In genomic region chr3:114308830-114309229, GRCh38 we compare ENCODE assay signal across 10 cellular contexts. TPM values are rescaled to one million over a fixed set of nuclear protein-coding genes. Genes with fewer than 3 reads are reported as not detected.
A peak's percentile ranks its signal among the peaks of the same experiment; 100 is the strongest.
DNase-seq lines count a peak whose midpoint lies in the region; ATAC-seq and TF ChIP-seq lines count a peak whose summit lies in the region.
"Had no signal": no experiment of that assay in that cellular context is flagged by ENCODE, and none has a peak within 500 bp of the region (broad histone marks: within the 10 kb centered on the region; RNA-seq: fewer than 3 reads in every experiment).

No MANE protein-coding gene starts in this region.

- H3K27ac Mint-ChIP-seq in activated naive CD4-positive, alpha-beta T cell treated with anti-CD3 and anti-CD28 coated beads, Interleukin-2, amount 10 ng/mL, durations not matched to agents 7 days and 5 days: peak overlapping the region; percentile 60

- H3K4me1 ChIP-seq in heart left ventricle: peaks cover 0 to 3% (median 0%) of the 10 kb centered on the region in 12 donors

- H3K36me3 Mint-ChIP-seq in activated naive CD4-positive, alpha-beta T cell treated with anti-CD3 and anti-CD28 coated beads, Interleukin-2, amount 10 ng/mL, durations not matched to agents 7 days and 5 days: peaks cover 2% of the 10 kb centered on the region

- ATAC-seq in HG03558 (IDR thresholded peaks at IDR 0.05; ENCODE audit: extremely low read depth, unreplicated experiment) (peak; percentile 52), heart left ventricle (no peak)

- no peak for TF ChIP-seq POLR2A in heart left ventricle (IDR thresholded peaks at IDR 0.05)

- no peak for TF ChIP-seq CTCF in heart left ventricle (IDR thresholded peaks at IDR 0.05)

- peaks cover 26% of the 10 kb centered on the region for H3K4me1 Mint-ChIP-seq in activated naive CD4-positive, alpha-beta T cell treated with anti-CD3 and anti-CD28 coated beads, Interleukin-2, amount 10 ng/mL, durations not matched to agents 7 days and 5 days

- intact Hi-C loops in heart left ventricle (cut with DNase I): no loop called here

- no peak overlapping the region for H3K4me3 Mint-ChIP-seq in activated naive CD4-positive, alpha-beta T cell treated with anti-CD3 and anti-CD28 coated beads, Interleukin-2, amount 10 ng/mL, durations not matched to agents 7 days and 5 days

- no peak overlapping the region for H3K4me3 ChIP-seq in H7 (ENCODE audit: insufficient read depth, low read depth, low read length)
- H3K4me3 ChIP-seq in heart left ventricle: no peak overlapping the region

- CTCF ChIA-PET in activated naive CD4-positive, alpha-beta T cell treated with anti-CD3 and anti-CD28 coated beads, Interleukin-2, amount 10 ng/mL, durations not matched to agents 7 days and 5 days (lab: Charles Lee): no interaction called here

- DNase-seq in activated naive CD4-positive, alpha-beta T cell treated with Interleukin-2 at 50 U/mL for 16 hours: peak; percentile 79
- no peak for DNase-seq in activated naive CD4-positive, alpha-beta T cell (lab: John Stamatoyannopoulos, UW)
- DNase-seq in activated naive CD4-positive, alpha-beta T cell treated with anti-CD3 and anti-CD28 coated beads, Interleukin-2, amount 10 ng/mL, durations not matched to agents 7 days and 5 days: peak; percentile 41
- DNase-seq in H7 (no peak), HuH-7.5 (ENCODE audit: low spot score) (no peak), heart left ventricle (no peak), NCI-H510A treated with DMSO at 0.1 percent for 48 hours (lab: John Stamatoyannopoulos, UW) (no peak)
- DNase-seq: kidney had no signal

- no peaks in the 10 kb centered on the region for H3K27me3 ChIP-seq in H7 (ENCODE audit: control insufficient read depth, insufficient read depth, low read length)
- no peaks in the 10 kb centered on the region for H3K27me3 ChIP-seq in heart left ventricle

- no peaks in the 10 kb centered on the region for H3K36me3 ChIP-seq in H7 (replicated peaks; ENCODE audit: control insufficient read depth, insufficient read depth, low read length)
- peaks cover 0 to under 1% (median 0%) of the 10 kb centered on the region in 9 donors for H3K36me3 ChIP-seq in heart left ventricle

- no peaks in the 10 kb centered on the region for H3K27me3 Mint-ChIP-seq in activated naive CD4-positive, alpha-beta T cell treated with anti-CD3 and anti-CD28 coated beads, Interleukin-2, amount 10 ng/mL, durations not matched to agents 7 days and 5 days

- no peaks in the 10 kb centered on the region for H3K9me3 ChIP-seq in heart left ventricle

- H3K9me3 Mint-ChIP-seq in activated naive CD4-positive, alpha-beta T cell treated with anti-CD3 and anti-CD28 coated beads, Interleukin-2, amount 10 ng/mL, durations not matched to agents 7 days and 5 days: no peaks in the 10 kb centered on the region

- H3K27ac ChIP-seq in heart left ventricle: peak overlapping the region in 1 of 12 donors; percentile 63

- WGBS in heart left ventricle, 4 donors: 58 to 78% (median 66%) methylated on average over 5 of the region's 5 CpGs

RNA-seq across cellular contexts. Expression of gene TIGIT, which starts 15.0 kb away (rescaled TPM):
- not detected in 2 replicates for total RNA-seq in H7 (2014; rRNA removed; shearing (Covaris generic))
- total RNA-seq in heart left ventricle: 1 to 10 TPM in 1 of 9 donors, under 1 TPM in 2, not detected in 6; 0.10 to 3.8 (median 0.77) TPM
- under 1 TPM in 1 of 2 donors, not detected in 1; 0.04 TPM for polyA plus RNA-seq in heart left ventricle
- total RNA-seq: astrocyte had no signal

Comparison
In these comparisons a context has a peak if more than half of its experiments do, and no peak if none do; other contexts are left out.
1. DNase-seq: peak in activated naive CD4-positive, alpha-beta T cell treated with Interleukin-2 at 50 U/mL for 16 hours (single experiment) and activated naive CD4-positive, alpha-beta T cell treated with anti-CD3 and anti-CD28 coated beads, Interleukin-2, amount 10 ng/mL, durations not matched to agents 7 days and 5 days (single experiment); none in activated naive CD4-positive, alpha-beta T cell (0 of 4), H7 (single experiment), HuH-7.5 (single experiment), heart left ventricle (0 of 5) and NCI-H510A treated with DMSO at 0.1 percent for 48 hours (single experiment).